Comparison of ENCODE assay signal across 9 cellular contexts in genomic region chr22:37330200-37331033, GRCh38. TPM values are rescaled to one million over a fixed set of nuclear protein-coding genes. Genes with fewer than 3 reads are reported as not detected.
DNase-seq lines count a peak whose midpoint lies in the region; ATAC-seq and TF ChIP-seq lines count a peak whose summit lies in the region.
"Had no signal": no experiment of that assay in that cellular context is flagged by ENCODE, and none has a peak within 500 bp of the region (broad histone marks: within the 10 kb centered on the region; RNA-seq: fewer than 3 reads in every experiment).

No MANE protein-coding gene starts in this region.

- peak overlapping the region; percentile 65 for H3K27ac ChIP-seq in RWPE1
- peak overlapping the region; percentile 10 for H3K27ac ChIP-seq in cingulate gyrus (ENCODE audit: low read depth, low read length)
- no peak overlapping the region for H3K27ac ChIP-seq in neuronal stem cell (replicated peaks; ENCODE audit: low read length)
- H3K27ac ChIP-seq: neutrophil had no signal

- no peak overlapping the region for H2BK5ac ChIP-seq in neuronal stem cell (ENCODE audit: low read length)

- H3K14ac ChIP-seq in neuronal stem cell (ENCODE audit: low read length): no peak overlapping the region

- no CpG with 5 or more reads among the region's 9 CpGs for WGBS in neuronal stem cell (ENCODE audit: extremely low coverage in 2 of 2, insufficient read length in 2 of 2, insufficient replicate concordance in 1 of 2), 2 donors

- H3K23ac ChIP-seq in neuronal stem cell (ENCODE audit: low read depth, low read length, poor library complexity): no peak overlapping the region

- peak overlapping the region; percentile 73 for H2AK5ac ChIP-seq in neuronal stem cell (ENCODE audit: low read depth, low read length)

- POLR2A ChIA-PET in RWPE1 (lab: Yijun Ruan, JAX; ENCODE audit: low non-redundant PET): no interaction called here

- no peak overlapping the region for H2AFZ ChIP-seq in neuronal stem cell (ENCODE audit: low read length)

- TF ChIP-seq CTCF in RWPE1 (conservative IDR thresholded peaks at IDR 0.05; ENCODE audit: low read depth): no peak

- no peak overlapping the region for H4K91ac ChIP-seq in neuronal stem cell (ENCODE audit: low read depth, low read length, poor library complexity)

- H3K4me2 ChIP-seq in neuronal stem cell (ENCODE audit: insufficient read depth, low read length, poor library complexity, severe bottlenecking): no peak overlapping the region

- peaks cover 6 to 10% of the 10 kb centered on the region in 2 donors for H3K4me1 ChIP-seq in neuronal stem cell (ENCODE audit: control insufficient read depth in 2 of 2, insufficient read depth in 1 of 2, low read depth in 1 of 2, low read length in 2 of 2)

- no peak overlapping the region for H3K4ac ChIP-seq in neuronal stem cell (ENCODE audit: low read length)

- H3K4me3 ChIP-seq in neuronal stem cell (ENCODE audit: low read length in 2 of 2): no peak overlapping the region

- H3K27me3 ChIP-seq in neuronal stem cell (ENCODE audit: control insufficient read depth in 3 of 3, insufficient read depth in 3 of 3, low read depth in 1 of 3, low read length in 3 of 3): peaks cover under 1 to 79% (median 25%) of the 10 kb centered on the region in 3 experiments

- H2BK120ac ChIP-seq in neuronal stem cell (ENCODE audit: low read depth, low read length): peak overlapping the region; percentile 0

- H2BK15ac ChIP-seq in neuronal stem cell (ENCODE audit: low read length): no peak overlapping the region

- no peak for ATAC-seq in HG03342 (IDR thresholded peaks at IDR 0.05; ENCODE audit: unreplicated experiment)
- ATAC-seq in GM21360 (IDR thresholded peaks at IDR 0.05; ENCODE audit: unreplicated experiment): no peak

- H2BK12ac ChIP-seq in neuronal stem cell (ENCODE audit: low read length): peak overlapping the region; percentile 36

- H3K79me1 ChIP-seq in neuronal stem cell (ENCODE audit: low read depth, low read length): peaks cover 2% of the 10 kb centered on the region

- H3K9ac ChIP-seq in neuronal stem cell (ENCODE audit: low read depth, low read length, poor library complexity): no peak overlapping the region

- no peaks in the 10 kb centered on the region for H3K36me3 ChIP-seq in neuronal stem cell (replicated peaks in 1 of 2; ENCODE audit: control insufficient read depth in 2 of 2, insufficient read depth in 2 of 2, low read length in 2 of 2)
- H3K36me3 ChIP-seq: neutrophil had no signal

- DNase-seq in EH (ENCODE audit: low read depth) (peak; percentile 60), HUDEP-2 (lab: John Stamatoyannopoulos, UW; ENCODE audit: unreplicated experiment in 76 of 76) (peak in 58 of 76 experiments; percentile 8 to 83 (median 44)), RWPE1 (ENCODE audit: low spot score) (peak; percentile 36), neuronal stem cell (ENCODE audit: low spot score) (peak; percentile 88), GM19238 (ENCODE audit: insufficient read length, low spot score) (no peak)

- CTCF ChIA-PET in RWPE1 (lab: Yijun Ruan, JAX): no interaction called here

- H4K8ac ChIP-seq in neuronal stem cell (ENCODE audit: low read depth, low read length): no peak overlapping the region

- H3K18ac ChIP-seq in neuronal stem cell (ENCODE audit: low read length): no peak overlapping the region

- H3K9me3 ChIP-seq in neuronal stem cell (replicated peaks in 1 of 2; ENCODE audit: control insufficient read depth in 2 of 2, insufficient read depth in 1 of 2, low read depth in 1 of 2, low read length in 2 of 2): no peaks in the 10 kb centered on the region
- H3K9me3 ChIP-seq: neutrophil had no signal

RNA-seq across cellular contexts. Expression of gene CYTH4, which starts 48.1 kb away (rescaled TPM):
- not detected for polyA plus RNA-seq in neuronal stem cell (2013, experiment 1 of 2)
- not detected for polyA plus RNA-seq in neuronal stem cell (2013, experiment 2 of 2)
